In genomic region chr2:134988994-134989605, GRCh38 we compare ENCODE assay signal across 9 cellular contexts.
DNase-seq lines count a peak whose midpoint lies in the region; TF ChIP-seq lines count a peak whose summit lies in the region.
"Had no signal": no experiment of that assay in that cellular context is flagged by ENCODE, and none has a peak within 500 bp of the region (broad histone marks: within the 10 kb centered on the region; RNA-seq: fewer than 3 reads in every experiment).

No MANE protein-coding gene starts in this region.

- TF ChIP-seq CTCF in GM06990 (IDR thresholded peaks at IDR 0.05; ENCODE audit: insufficient read depth, low read length, poor library complexity, severe bottlenecking) (peak; percentile 42), NB4 (IDR thresholded peaks at IDR 0.05; ENCODE audit: low read depth, low read length) (peak; percentile 5)

- DNase-seq in GM06990 (ENCODE audit: extremely low read depth, insufficient read length) (no peak), NB4 (ENCODE audit: low read depth) (peak; percentile 59), amniotic epithelial cell (ENCODE audit: low read depth) (peak; percentile 45), kidney glomerular epithelial cell (lab: John Stamatoyannopoulos, UW) (peak; percentile 59), nucleus accumbens (lab: John Stamatoyannopoulos, UW) (no peak), GM19238 (ENCODE audit: insufficient read length, low spot score) (no peak)
- DNase-seq in effector CD4-positive, alpha-beta T cell = no peak
- DNase-seq in NK-92 treated with Interleukin-12 subunit alpha and Interleukin-12 subunit beta, amount 100 ng/mL, for 24 hours (lab: John Stamatoyannopoulos, UW) = no peak
- DNase-seq: T-cell had no signal

- no peaks in the 10 kb centered on the region for H3K27me3 ChIP-seq in GM06990 (replicated peaks; ENCODE audit: control insufficient read depth, insufficient read depth, low read length)

- H3K4me3 ChIP-seq in GM06990 (replicated peaks; ENCODE audit: low read depth, low read length) (no peak overlapping the region), NB4 (ENCODE audit: low read depth, low read length) (no peak overlapping the region)

- no peak for TF ChIP-seq POLR2A in NB4 (IDR thresholded peaks at IDR 0.05; ENCODE audit: extremely low read depth, insufficient read length)

- no peaks in the 10 kb centered on the region for H3K36me3 ChIP-seq in GM06990 (ENCODE audit: control insufficient read depth, insufficient read depth, low read length)

Comparison
In these comparisons a context has a peak if more than half of its experiments do, and no peak if none do; other contexts are left out.
1. DNase-seq: peak in NB4 (single experiment), amniotic epithelial cell (single experiment) and kidney glomerular epithelial cell (single experiment); none in GM06990 (single experiment), effector CD4-positive, alpha-beta T cell (single experiment), nucleus accumbens (0 of 56), GM19238 (single experiment) and NK-92 treated with Interleukin-12 subunit alpha and Interleukin-12 subunit beta, amount 100 ng/mL, for 24 hours (single experiment).